In the genomic region with DNA sequence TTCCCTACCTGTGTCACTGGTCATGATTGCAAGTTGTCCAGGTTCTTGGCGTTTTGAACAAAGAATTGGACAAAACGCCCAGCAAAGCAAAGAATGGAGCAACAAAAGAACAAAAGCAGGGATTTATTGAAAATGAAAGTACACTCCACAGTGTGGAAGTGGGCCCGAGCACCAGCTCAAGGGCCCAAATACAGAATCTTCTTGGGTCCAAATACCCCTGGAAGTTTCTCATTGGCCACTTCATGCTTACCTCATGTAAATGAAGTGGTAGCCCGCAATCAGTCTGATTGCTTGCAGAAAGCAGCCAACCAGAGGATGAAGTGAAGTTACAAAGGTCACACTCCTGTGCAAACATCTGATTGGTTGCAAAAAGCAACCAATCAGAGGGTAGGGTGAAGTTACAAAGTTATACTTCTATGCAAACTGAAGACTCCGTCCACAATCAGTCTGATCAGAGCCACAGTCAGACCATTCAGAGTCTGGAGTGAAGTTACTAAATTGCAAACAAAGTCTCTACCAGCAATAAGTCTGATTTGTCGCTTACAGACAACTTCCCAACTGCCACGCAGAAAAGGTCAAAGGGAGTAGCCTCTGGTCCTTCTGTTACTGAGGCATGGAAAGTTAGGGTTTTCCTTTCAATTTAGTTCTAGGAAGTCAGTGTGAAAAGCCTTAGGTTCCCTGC, we compare ENCODE assay signal across 16 cellular contexts. TPM values are rescaled to one million over a fixed set of nuclear protein-coding genes. Genes with fewer than 3 reads are reported as not detected.
A peak's percentile ranks its signal among the peaks of the same experiment; 100 is the strongest.
DNase-seq lines count a peak whose midpoint lies in the region; ATAC-seq and TF ChIP-seq lines count a peak whose summit lies in the region.
"Had no signal": no experiment of that assay in that cellular context is flagged by ENCODE, and none has a peak within 500 bp of the region (broad histone marks: within the 10 kb centered on the region; RNA-seq: fewer than 3 reads in every experiment).

No MANE protein-coding gene starts in this region.

- no peaks in the 10 kb centered on the region for H4K20me1 ChIP-seq in GM23338 (replicated peaks; ENCODE audit: insufficient read depth)

- in situ Hi-C loops in brain microvascular endothelial cell (cut with HindIII; ENCODE audit: low pct_ligation_motif_present, low sequenced_read_pairs): no loop called here

- no peaks in the 10 kb centered on the region for H3K4me1 Mint-ChIP-seq in GM23338
- H3K4me1 Mint-ChIP-seq: activated naive CD8-positive, alpha-beta T cell treated with anti-CD3 and anti-CD28 coated beads for 36 hours; stimulated activated memory B cell treated with anti-CD40 and anti-IgM and Interleukin-4, amounts not matched to agents 10 μg/mL and 1 μg/mL and 100 μg/mL, for 72 hours had no signal

- no peak for DNase-seq in GM23338 (ENCODE audit: low spot score)
- DNase-seq in brain microvascular endothelial cell: no peak
- no peak for DNase-seq in lower lobe of right lung
- no peak for DNase-seq in stomach
- DNase-seq in DMS 273 (lab: John Stamatoyannopoulos, UW; ENCODE audit: unreplicated experiment): no peak
- DNase-seq in activated naive CD4-positive, alpha-beta T cell treated with anti-CD3 and anti-CD28 coated beads, Interleukin-2, amount 50 U/mL, for 16 hours: no peak
- no peak for DNase-seq in activated naive CD4-positive, alpha-beta T cell treated with anti-CD3 and anti-CD28 coated beads, Interleukin-2, amount 50 U/mL, for 72 hours (ENCODE audit: low spot score in 2 of 2)
- DNase-seq: activated naive CD8-positive, alpha-beta T cell treated with anti-CD3 and anti-CD28 coated beads for 36 hours; C1 segment of cervical spinal cord; cortex of kidney; H7; occipital lobe; stimulated activated CD4-positive, alpha-beta T cell treated with anti-CD3 and anti-CD28 coated beads, Interleukin-4, amount 100 ng/mL, for 1 hour had no signal

- TF ChIP-seq CTCF in GM23338 (conservative IDR thresholded peaks at IDR 0.05; ENCODE audit: low read depth in 2 of 2) (no peak), brain microvascular endothelial cell (IDR thresholded peaks at IDR 0.05; ENCODE audit: low read depth, low read length, missing control alignments) (no peak), lower lobe of right lung (IDR thresholded peaks at IDR 0.05) (no peak), stomach (IDR thresholded peaks at IDR 0.05) (no peak)

- H3K9me3 ChIP-seq in lower lobe of right lung: no peaks in the 10 kb centered on the region
- no peaks in the 10 kb centered on the region for H3K9me3 ChIP-seq in stomach

- H3K27me3 ChIP-seq in GM23338 (ENCODE audit: insufficient read depth) (no peaks in the 10 kb centered on the region), brain microvascular endothelial cell (replicated peaks) (no peaks in the 10 kb centered on the region), lower lobe of right lung (ENCODE audit: low read depth) (no peaks in the 10 kb centered on the region), stomach (no peaks in the 10 kb centered on the region)

- H3K36me3 Mint-ChIP-seq in GM23338 (ENCODE audit: low read depth): peaks cover 8% of the 10 kb centered on the region
- no peaks in the 10 kb centered on the region for H3K36me3 Mint-ChIP-seq in activated naive CD4-positive, alpha-beta T cell treated with anti-CD3 and anti-CD28 coated beads, Interleukin-2, amount 50 U/mL, for 72 hours
- H3K36me3 Mint-ChIP-seq: activated naive CD8-positive, alpha-beta T cell treated with anti-CD3 and anti-CD28 coated beads for 36 hours; stimulated activated memory B cell treated with anti-CD40 and anti-IgM and Interleukin-4, amounts not matched to agents 10 μg/mL and 1 μg/mL and 100 μg/mL, for 72 hours had no signal

- H3K4me3 ChIP-seq in GM23338 (no peak overlapping the region), brain microvascular endothelial cell (ENCODE audit: low read depth, low read length) (no peak overlapping the region), lower lobe of right lung (no peak overlapping the region), stomach (no peak overlapping the region)

- ATAC-seq in GM23338: no peak
- no peak for ATAC-seq in lower lobe of right lung
- ATAC-seq in HG02798 (IDR thresholded peaks at IDR 0.05; ENCODE audit: poor library complexity, unreplicated experiment): no peak
- ATAC-seq in activated naive CD4-positive, alpha-beta T cell treated with anti-CD3 and anti-CD28 coated beads, Interleukin-2, amount 50 U/mL, for 72 hours: no peak
- ATAC-seq: stimulated activated memory B cell treated with anti-CD40 and anti-IgM and Interleukin-4, amounts not matched to agents 10 μg/mL and 1 μg/mL and 100 μg/mL, for 72 hours had no signal

- H3K4me3 Mint-ChIP-seq in GM23338: no peak overlapping the region
- H3K4me3 Mint-ChIP-seq: activated naive CD8-positive, alpha-beta T cell treated with anti-CD3 and anti-CD28 coated beads for 36 hours; stimulated activated memory B cell treated with anti-CD40 and anti-IgM and Interleukin-4, amounts not matched to agents 10 μg/mL and 1 μg/mL and 100 μg/mL, for 72 hours had no signal

- no peaks in the 10 kb centered on the region for H3K79me2 ChIP-seq in GM23338 (replicated peaks; ENCODE audit: insufficient read depth)

- intact Hi-C loops in lower lobe of right lung (cut with DNase I): no loop called here
- intact Hi-C loops in stomach (cut with DNase I; ENCODE audit: low total_unique reads): no loop called here

- H3K4me1 ChIP-seq in GM23338 (ENCODE audit: insufficient read depth) (no peaks in the 10 kb centered on the region), lower lobe of right lung (peaks cover 39% of the 10 kb centered on the region), stomach (peaks cover 26 to 52% (median 36%) of the 10 kb centered on the region in 4 donors)

- no peak overlapping the region for H3K4me2 ChIP-seq in GM23338

- H3K27ac ChIP-seq in GM23338 (ENCODE audit: low read depth): no peak overlapping the region
- peak overlapping the region; percentile 99 for H3K27ac ChIP-seq in brain microvascular endothelial cell
- H3K27ac ChIP-seq in lower lobe of right lung: peak overlapping the region; percentile 74
- peak overlapping the region; percentile 79 to 92 (median 83) for H3K27ac ChIP-seq in stomach
- H3K27ac ChIP-seq: VCaP had no signal

- H3K9me3 Mint-ChIP-seq in GM23338: peaks cover 9% of the 10 kb centered on the region
- no peaks in the 10 kb centered on the region for H3K9me3 Mint-ChIP-seq in activated naive CD4-positive, alpha-beta T cell treated with anti-CD3 and anti-CD28 coated beads, Interleukin-2, amount 50 U/mL, for 72 hours
- H3K9me3 Mint-ChIP-seq: activated naive CD8-positive, alpha-beta T cell treated with anti-CD3 and anti-CD28 coated beads for 36 hours; stimulated activated memory B cell treated with anti-CD40 and anti-IgM and Interleukin-4, amounts not matched to agents 10 μg/mL and 1 μg/mL and 100 μg/mL, for 72 hours had no signal

- H3K36me3 ChIP-seq in GM23338 (ENCODE audit: insufficient read depth): no peaks in the 10 kb centered on the region
- no peaks in the 10 kb centered on the region for H3K36me3 ChIP-seq in brain microvascular endothelial cell (replicated peaks)
- H3K36me3 ChIP-seq in lower lobe of right lung: no peaks in the 10 kb centered on the region
- no peaks in the 10 kb centered on the region for H3K36me3 ChIP-seq in stomach

- WGBS in stomach, 5 donors: 63 to 74% (median 72%) methylated on average over 7 of the region's 7 CpGs

- TF ChIP-seq POLR2A in stomach (IDR thresholded peaks at IDR 0.05): no peak

- peaks cover 3% of the 10 kb centered on the region for H3K27me3 Mint-ChIP-seq in GM23338 (ENCODE audit: insufficient read depth, low read depth, poor library complexity)

- H3F3A ChIP-seq in GM23338 (replicated peaks; ENCODE audit: low read depth): no peaks in the 10 kb centered on the region

- peak overlapping the region; percentile 43 for H2AFZ ChIP-seq in GM23338

- peaks cover 5% of the 10 kb centered on the region; the same call in 1 of the 2 replicates for H3K9me2 ChIP-seq in GM23338 (ENCODE audit: insufficient read depth)

- no peak for TF ChIP-seq EP300 in stomach (IDR thresholded peaks at IDR 0.05)

- H3K27ac Mint-ChIP-seq in GM23338: no peak overlapping the region
- H3K27ac Mint-ChIP-seq in activated naive CD4-positive, alpha-beta T cell treated with anti-CD3 and anti-CD28 coated beads, Interleukin-2, amount 50 U/mL, for 72 hours: no peak overlapping the region
- H3K27ac Mint-ChIP-seq: activated naive CD8-positive, alpha-beta T cell treated with anti-CD3 and anti-CD28 coated beads for 36 hours; stimulated activated memory B cell treated with anti-CD40 and anti-IgM and Interleukin-4, amounts not matched to agents 10 μg/mL and 1 μg/mL and 100 μg/mL, for 72 hours had no signal

RNA-seq across cellular contexts. Expression of a gene that starts 8.3 kb away (rescaled TPM):
- 0.10 TPM in 1 of 2 replicates, not detected in the other for total RNA-seq in GM23338 (2014; rRNA removed; shearing (Covaris generic))
- polyA plus RNA-seq in GM23338 (2016; fragmentation: Nextera tagmentation; extraction: Ambion mirVana) (0.49 and 0.74 TPM in 2 replicates), stomach (100 to 1,000 TPM in 1 of 3 donors, 10 to 100 TPM in 2; 82.8 to 160 (median 97.2) TPM)
- total RNA-seq in lower lobe of right lung (146 TPM), stomach (100 to 1,000 TPM in 2 of 5 donors, 10 to 100 TPM in 3; 29.8 to 468 (median 57.6) TPM)
- not detected for total RNA-seq in activated naive CD4-positive, alpha-beta T cell treated with anti-CD3 and anti-CD28 coated beads, Interleukin-2, amount 50 U/mL, for 72 hours
- total RNA-seq: activated naive CD8-positive, alpha-beta T cell treated with anti-CD3 and anti-CD28 coated beads for 36 hours had no signal

RNA-seq across cellular contexts. Expression of a gene that starts 52.3 kb away (rescaled TPM):
- total RNA-seq in GM23338 (2014; rRNA removed; shearing (Covaris generic)): 1.0 and 1.6 TPM in 2 replicates
- polyA plus RNA-seq in GM23338 (2016; fragmentation: Nextera tagmentation; extraction: Ambion mirVana) (1.4 and 2.0 TPM in 2 replicates), stomach (1 to 10 TPM in 1 of 3 donors, under 1 TPM in 2; 0.45 to 1.2 (median 0.87) TPM)
- total RNA-seq in lower lobe of right lung (6.5 TPM), stomach (10 to 100 TPM in 1 of 5 donors, 1 to 10 TPM in 3, not detected in 1; 1.8 to 26.1 (median 5.6) TPM)
- not detected for total RNA-seq in activated naive CD4-positive, alpha-beta T cell treated with anti-CD3 and anti-CD28 coated beads, Interleukin-2, amount 50 U/mL, for 72 hours
- total RNA-seq: activated naive CD8-positive, alpha-beta T cell treated with anti-CD3 and anti-CD28 coated beads for 36 hours had no signal

Comparison
In these comparisons a context has a peak if more than half of its experiments do, and no peak if none do; other contexts are left out.
1. RNA of a gene that starts 8.3 kb away (total RNA-seq): 146 TPM in lower lobe of right lung (single experiment) and 29.8 to 468 TPM in stomach; not detected in activated naive CD4-positive, alpha-beta T cell treated with anti-CD3 and anti-CD28 coated beads, Interleukin-2, amount 50 U/mL, for 72 hours and 0.10 TPM in GM23338; every median in the first group is over 10 times any median in the second.